ENCODE assay signal across 11 cellular contexts in the genomic region with DNA sequence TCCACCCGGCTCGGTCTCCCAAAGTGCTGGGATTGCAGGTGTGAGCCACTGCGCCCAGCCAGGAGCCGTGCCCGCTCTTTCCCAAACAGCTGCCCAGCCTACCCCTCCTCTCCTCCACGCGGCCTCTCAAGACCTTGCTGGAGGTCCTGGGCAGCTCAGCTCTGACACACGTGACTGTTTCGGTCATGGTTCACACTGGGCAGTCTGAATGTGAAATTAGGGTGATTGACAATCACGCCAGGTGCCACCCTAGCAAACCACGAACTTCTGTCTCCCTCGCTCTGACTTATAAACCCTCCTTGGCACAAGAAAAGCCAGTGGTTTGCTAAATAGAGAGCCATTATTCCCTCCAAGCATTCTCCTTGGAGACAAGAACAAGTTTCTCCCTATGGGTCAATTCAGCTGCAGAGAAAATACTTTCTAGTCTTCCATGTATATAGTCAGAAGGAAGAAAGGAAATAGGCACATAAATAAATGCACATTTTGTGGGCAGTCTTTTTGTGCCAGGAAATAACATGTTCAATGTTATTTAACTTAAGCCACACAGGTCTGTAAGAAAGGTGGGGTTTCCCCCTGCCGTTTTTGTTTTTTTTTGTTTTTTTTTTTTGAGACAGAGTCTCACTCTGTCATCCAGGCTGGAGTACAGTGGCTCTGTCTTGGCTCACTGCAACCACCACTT.
DNase-seq lines count a peak whose midpoint lies in the region; ATAC-seq and TF ChIP-seq lines count a peak whose summit lies in the region.
"Had no signal": no experiment of that assay in that cellular context is flagged by ENCODE, and none has a peak within 500 bp of the region (broad histone marks: within the 10 kb centered on the region; RNA-seq: fewer than 3 reads in every experiment).

No MANE protein-coding gene starts in this region.

- DNase-seq in activated CD8-positive, alpha-beta memory T cell treated with anti-CD3 and anti-CD28 coated beads for 24 hours, result peak; percentile 53
- no peak for DNase-seq in activated CD8-positive, alpha-beta memory T cell treated with anti-CD3 and anti-CD28 coated beads, Interleukin-2, amount 50 U/mL, for 48 hours
- peak; percentile 34 for DNase-seq in astrocyte of the spinal cord (ENCODE audit: low read depth, low spot score)
- no peak for DNase-seq in lung (ENCODE audit: low spot score)
- no peak for DNase-seq in thoracic aorta (ENCODE audit: low spot score)
- DNase-seq in NCI-H69 (lab: John Stamatoyannopoulos, UW), result no peak
- DNase-seq: GF-D8, MM.1S had no signal

- H3K9me3 ChIP-seq in lung (ENCODE audit: control insufficient read depth in 2 of 2, insufficient read depth in 1 of 2, low read length in 1 of 2) (no peaks in the 10 kb centered on the region), thoracic aorta (no peaks in the 10 kb centered on the region)

- H3K4me1 ChIP-seq in lung (ENCODE audit: control insufficient read depth in 2 of 2, insufficient read depth in 2 of 2, low read length in 2 of 2) (peaks cover 13% of the 10 kb centered on the region in 2 donors), thoracic aorta (ENCODE audit: control insufficient read depth in 1 of 2, low read depth in 2 of 2) (peaks cover 22 to 55% of the 10 kb centered on the region in 2 donors)

- peak overlapping the region; percentile 10 to 36 for H3K27ac ChIP-seq in lung (ENCODE audit: low read depth in 1 of 2, low read length in 1 of 2)
- peak overlapping the region; percentile 78 to 94 for H3K27ac ChIP-seq in thoracic aorta

- 79 to 82% methylated on average over 13 of the region's 13 CpGs for WGBS in lung, 2 donors

- TF ChIP-seq CTCF in astrocyte of the spinal cord (IDR thresholded peaks at IDR 0.05; ENCODE audit: low read depth, low read length) (no peak), lung (IDR thresholded peaks at IDR 0.05; ENCODE audit: control extremely low read depth, extremely low read depth) (no peak), thoracic aorta (IDR thresholded peaks at IDR 0.05) (no peak)

- ATAC-seq in lung (ENCODE audit: insufficient read depth, low FRiP score), result no peak
- ATAC-seq in thoracic aorta (ENCODE audit: insufficient number of reproducible peaks, low FRiP score, low read depth), result no peak
- no peak for ATAC-seq in GM21825 (IDR thresholded peaks at IDR 0.05; ENCODE audit: unreplicated experiment)
- no peak for ATAC-seq in GM21576 (IDR thresholded peaks at IDR 0.05; ENCODE audit: unreplicated experiment)
- ATAC-seq: stimulated activated effector memory CD8-positive, alpha-beta T cell treated with anti-CD3 and anti-CD28 coated beads, Interleukin-12 subunit alpha, Interleukin-12 subunit beta, amount 100 ng/mL, for 72 hours had no signal

- no peaks in the 10 kb centered on the region for H3K27me3 ChIP-seq in lung (ENCODE audit: control insufficient read depth, insufficient read depth)
- H3K27me3 ChIP-seq in thoracic aorta (replicated peaks; ENCODE audit: insufficient read depth), result no peaks in the 10 kb centered on the region

- H3K4me3 ChIP-seq in astrocyte of the spinal cord (ENCODE audit: low read depth, low read length) (no peak overlapping the region), lung (no peak overlapping the region), thoracic aorta (no peak overlapping the region)

- in situ Hi-C loops in astrocyte of the spinal cord (cut with HindIII; ENCODE audit: low sequenced_read_pairs), result no loop called here

- H3K36me3 ChIP-seq in lung (ENCODE audit: control insufficient read depth in 2 of 2, insufficient read depth in 2 of 2, low read length in 2 of 2), result no peaks in the 10 kb centered on the region
- no peaks in the 10 kb centered on the region for H3K36me3 ChIP-seq in thoracic aorta

Comparison
In these comparisons a context has a peak if more than half of its experiments do, and no peak if none do; other contexts are left out.
1. DNase-seq: peak in activated CD8-positive, alpha-beta memory T cell treated with anti-CD3 and anti-CD28 coated beads for 24 hours (single experiment) and astrocyte of the spinal cord (single experiment); none in activated CD8-positive, alpha-beta memory T cell treated with anti-CD3 and anti-CD28 coated beads, Interleukin-2, amount 50 U/mL, for 48 hours (single experiment), lung (single experiment), thoracic aorta (single experiment) and NCI-H69 (single experiment).